ENCODE assay signal across 15 cellular contexts in genomic region chr5:24832021-24832420, GRCh38.
"Had no signal": no experiment of that assay in that cellular context is flagged by ENCODE, and none has a peak within 500 bp of the region (broad histone marks: within the 10 kb centered on the region; RNA-seq: fewer than 3 reads in every experiment).

No MANE protein-coding gene starts in this region.

- ATAC-seq: esophagus mucosa; heart right ventricle; sciatic nerve; stimulated activated effector memory CD8-positive, alpha-beta T cell treated with anti-CD3 and anti-CD28 coated beads, Interleukin-12 subunit alpha, Interleukin-12 subunit beta, amount 100 ng/mL, for 72 hours had no signal

- H3K4me1 ChIP-seq: heart right ventricle, left ventricle myocardium inferior, upper lobe of left lung had no signal

- H3K9me3 ChIP-seq: thoracic aorta, upper lobe of left lung had no signal

- H3K4me2 ChIP-seq: smooth muscle cell had no signal

- DNase-seq: activated CD4-positive, alpha-beta T cell treated with anti-CD3 and anti-CD28 coated beads, Interleukin-2, amount 50 U/mL, for 4 hours; effector CD8-positive, alpha-beta T cell; heart right ventricle; immature natural killer cell; kidney glomerular epithelial cell; left ventricle myocardium inferior; stimulated activated CD4-positive, alpha-beta T cell treated with anti-CD3 and anti-CD28 coated beads, Interleukin-4, amount 100 ng/mL, for 1 hour; upper lobe of left lung had no signal

- H3K4me3 ChIP-seq: cardiac muscle cell, heart right ventricle, left ventricle myocardium inferior, smooth muscle cell, thoracic aorta, upper lobe of left lung had no signal

- H3K27me3 ChIP-seq: cardiac muscle cell, heart right ventricle, upper lobe of left lung had no signal

- FAIRE-seq: TTC549 had no signal

- H3K36me3 ChIP-seq: cardiac muscle cell, heart right ventricle, left ventricle myocardium inferior, thoracic aorta, upper lobe of left lung had no signal

- H3K27ac ChIP-seq: cardiac muscle cell, heart right ventricle, left ventricle myocardium inferior, thoracic aorta, upper lobe of left lung had no signal
